In genomic region chr15:90859234-90860131, GRCh38 we compare ENCODE assay signal across 1 cellular context.
TF ChIP-seq lines count a peak whose summit lies in the region.

No MANE protein-coding gene starts in this region.

TF ChIP-seq in H1, 55 proteins besides CTCF, POLR2A, EP300 and RAD21:
- TF ChIP-seq KDM5A (IDR thresholded peaks at IDR 0.05; ENCODE audit: low read length) (no peak), JUND (IDR thresholded peaks at IDR 0.05; ENCODE audit: low read length) (peak; percentile 15; the same call in 1 of the 2 replicates), SP2 (IDR thresholded peaks at IDR 0.05; ENCODE audit: low read length) (no peak), POU5F1 (IDR thresholded peaks at IDR 0.05; ENCODE audit: low read depth, low read length) (no peak), RXRA (IDR thresholded peaks at IDR 0.05; ENCODE audit: insufficient read depth, low read depth, low read length) (no peak), ATF3 (IDR thresholded peaks at IDR 0.05; ENCODE audit: insufficient read depth, low read depth, low read length) (no peak), RBBP5 (IDR thresholded peaks at IDR 0.05; ENCODE audit: borderline replicate concordance, low read depth, low read length) (no peak)
